In the genomic region with DNA sequence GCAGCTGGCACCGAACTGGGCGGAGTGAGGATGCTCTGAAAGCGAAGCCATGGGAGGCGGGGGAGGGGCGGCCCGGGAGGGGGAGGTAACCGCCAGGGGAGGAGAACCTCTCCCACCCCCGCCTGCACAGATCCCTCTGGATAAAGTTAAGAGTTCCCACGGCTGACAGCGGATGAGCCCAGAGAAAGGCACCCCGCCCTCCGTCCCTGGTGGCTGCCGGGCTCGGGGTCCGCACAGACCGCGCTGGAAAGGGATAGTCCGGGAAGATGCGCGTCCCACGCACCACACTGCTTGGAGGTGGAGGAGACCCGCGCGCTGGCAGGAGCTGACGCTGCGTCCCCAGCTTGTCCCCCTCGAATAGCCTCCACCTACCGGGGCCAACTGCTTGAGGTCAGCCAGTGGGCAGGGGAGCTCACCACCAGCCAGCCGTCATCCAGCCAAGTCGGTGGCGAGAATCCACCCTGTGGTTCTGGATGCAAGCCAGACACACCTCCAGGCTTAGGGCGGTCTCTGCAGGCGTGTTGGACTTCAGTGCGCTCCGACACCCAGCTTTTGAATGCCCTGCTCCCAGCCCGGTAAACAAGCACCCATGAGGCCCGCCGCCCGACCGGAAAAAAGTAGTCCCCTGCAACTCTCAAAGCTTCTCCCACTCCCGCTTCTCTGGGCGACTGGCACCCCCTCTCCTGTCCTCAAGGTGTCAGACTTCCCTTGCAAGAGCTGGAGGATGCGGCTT, we compare ENCODE assay signal across 8 cellular contexts. TPM values are rescaled to one million over a fixed set of nuclear protein-coding genes. Genes with fewer than 3 reads are reported as not detected.
DNase-seq lines count a peak whose midpoint lies in the region; ATAC-seq and TF ChIP-seq lines count a peak whose summit lies in the region.

Gene TRPC4, minus strand, starts transcription at position 17 of the 733 bp plus-strand sequence. CDS start 86,439 bp downstream, outside the sequence.

- DNase-seq in stimulated activated CD4-positive, alpha-beta T cell treated with anti-CD3 and anti-CD28 coated beads, Interleukin-4, amount 100 ng/mL, for 1 hour = peak; percentile 2
- DNase-seq in stimulated activated CD4-positive, alpha-beta T cell treated with anti-CD3 and anti-CD28 coated beads, Interleukin-2, amount 100 ng/mL, for 48 hours = no peak
- DNase-seq in Peyer's patch (peak in 1 of 3 donors; percentile 47), activated gamma-delta T cell (lab: John Stamatoyannopoulos, UW) (no peak)

- H3K4me1 ChIP-seq in Peyer's patch = no peaks in the 10 kb centered on the region
- H3K4me1 ChIP-seq in esophagus (ENCODE audit: control insufficient read depth in 2 of 2, insufficient read depth in 2 of 2, low read length in 1 of 2) = peaks cover 2 to 5% of the 10 kb centered on the region in 2 donors
- peaks cover 0 to 14% of the 10 kb centered on the region in 2 donors for H3K4me1 ChIP-seq in muscle layer of duodenum (ENCODE audit: control insufficient read depth in 1 of 2, insufficient read depth in 2 of 2, low read length in 2 of 2)

- H3K9me3 ChIP-seq in Peyer's patch (no peaks in the 10 kb centered on the region), esophagus (ENCODE audit: control insufficient read depth in 2 of 2, insufficient read depth in 1 of 2, low read depth in 1 of 2, low read length in 1 of 2) (no peaks in the 10 kb centered on the region), muscle layer of duodenum (ENCODE audit: control insufficient read depth in 1 of 2, low read length in 2 of 2) (no peaks in the 10 kb centered on the region)

- H3K36me3 ChIP-seq in Peyer's patch (no peaks in the 10 kb centered on the region), esophagus (ENCODE audit: control insufficient read depth in 2 of 2, insufficient read depth in 2 of 2, low read length in 1 of 2) (no peaks in the 10 kb centered on the region), muscle layer of duodenum (ENCODE audit: control insufficient read depth in 1 of 2, insufficient read depth in 2 of 2, low read length in 2 of 2) (no peaks in the 10 kb centered on the region)

- H3K27me3 ChIP-seq in Peyer's patch = no peaks in the 10 kb centered on the region
- peaks cover 2 to 5% of the 10 kb centered on the region in 2 donors for H3K27me3 ChIP-seq in esophagus (ENCODE audit: control insufficient read depth in 1 of 2, insufficient read depth in 2 of 2, low read length in 2 of 2)
- peaks cover 11% of the 10 kb centered on the region for H3K27me3 ChIP-seq in muscle layer of duodenum (ENCODE audit: low read depth, low read length)

- 6% methylated on average over 42 to 43 of the region's 43 CpGs for WGBS in esophagus, 2 donors

- peak in 4 of 6 experiments; percentile 10 to 28 (median 22) for TF ChIP-seq CTCF in Peyer's patch (IDR thresholded peaks at IDR 0.05)

- TF ChIP-seq POLR2A in Peyer's patch (IDR thresholded peaks at IDR 0.05) = no peak

- ATAC-seq in HG03469 (IDR thresholded peaks at IDR 0.05; ENCODE audit: unreplicated experiment) = no peak
- ATAC-seq in GM18858 (IDR thresholded peaks at IDR 0.05; ENCODE audit: unreplicated experiment) = no peak

- H3K4me3 ChIP-seq in Peyer's patch (peak within 1 kb of the TSS; percentile 8 to 50 (median 26)), esophagus (ENCODE audit: low read depth in 1 of 2, low read length in 2 of 2) (peak within 1 kb of the TSS; percentile 12 to 31), muscle layer of duodenum (ENCODE audit: low read depth in 1 of 2, low read length in 2 of 2) (peak within 1 kb of the TSS; percentile 52 to 88)

- peak within 1 kb of the TSS in 2 of 4 donors; percentile 52 to 54 for H3K27ac ChIP-seq in Peyer's patch
- H3K27ac ChIP-seq in esophagus (ENCODE audit: low read depth in 2 of 2, low read length in 1 of 2) = peak within 1 kb of the TSS in 1 of 2 donors; percentile 41
- H3K27ac ChIP-seq in muscle layer of duodenum (ENCODE audit: low read length) = no peak within 1 kb of the TSS

RNA-seq across cellular contexts. Expression of gene TRPC4, which starts in this region (rescaled TPM):
- 1 to 10 TPM in 1 of 4 donors, not detected in 3; 1.2 TPM for total RNA-seq in Peyer's patch
- under 1 TPM; 0.04 to 0.06 TPM for polyA plus RNA-seq in esophagus
